2 cellular contexts compared by ENCODE assay signal in genomic region chr1:179108644-179109043, GRCh38.
TF ChIP-seq lines count a peak whose summit lies in the region.

No MANE protein-coding gene starts in this region.

TF ChIP-seq in liver, 16 proteins besides CTCF, POLR2A, EP300 and RAD21:
- no peak for TF ChIP-seq JUND (IDR thresholded peaks at IDR 0.05)
- peak; percentile 84 to 93 for TF ChIP-seq HNF4A (conservative IDR thresholded peaks at IDR 0.05)
- TF ChIP-seq YY1 (IDR thresholded peaks at IDR 0.05), result no peak
- no peak for TF ChIP-seq EGR1 (IDR thresholded peaks at IDR 0.05; ENCODE audit: low read depth in 2 of 2)
- no peak for TF ChIP-seq TAF1 (conservative IDR thresholded peaks at IDR 0.05)
- TF ChIP-seq SP1 (IDR thresholded peaks at IDR 0.05), result peak; percentile 33
- TF ChIP-seq RXRA (IDR thresholded peaks at IDR 0.05), result peak; percentile 79 to 91
- TF ChIP-seq HNF4G (IDR thresholded peaks at IDR 0.05), result peak; percentile 80
- no peak for TF ChIP-seq FOXA1 (IDR thresholded peaks at IDR 0.05)
- no peak for TF ChIP-seq ZBTB33 (IDR thresholded peaks at IDR 0.05)
TF ChIP-seq in liver: peak in this region for 4.

TF ChIP-seq in HepG2, 621 proteins besides CTCF, POLR2A, EP300 and RAD21:
- TF ChIP-seq ZNF142 (CRISPR knock-in tag; IDR thresholded peaks at IDR 0.05), result no peak
- TF ChIP-seq, protein P1, sequence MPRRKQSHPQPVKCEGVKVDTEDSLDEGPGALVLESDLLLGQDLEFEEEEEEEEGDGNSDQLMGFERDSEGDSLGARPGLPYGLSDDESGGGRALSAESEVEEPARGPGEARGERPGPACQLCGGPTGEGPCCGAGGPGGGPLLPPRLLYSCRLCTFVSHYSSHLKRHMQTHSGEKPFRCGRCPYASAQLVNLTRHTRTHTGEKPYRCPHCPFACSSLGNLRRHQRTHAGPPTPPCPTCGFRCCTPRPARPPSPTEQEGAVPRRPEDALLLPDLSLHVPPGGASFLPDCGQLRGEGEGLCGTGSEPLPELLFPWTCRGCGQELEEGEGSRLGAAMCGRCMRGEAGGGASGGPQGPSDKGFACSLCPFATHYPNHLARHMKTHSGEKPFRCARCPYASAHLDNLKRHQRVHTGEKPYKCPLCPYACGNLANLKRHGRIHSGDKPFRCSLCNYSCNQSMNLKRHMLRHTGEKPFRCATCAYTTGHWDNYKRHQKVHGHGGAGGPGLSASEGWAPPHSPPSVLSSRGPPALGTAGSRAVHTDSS (CRISPR knock-in tag; conservative IDR thresholded peaks at IDR 0.05), result no peak
- TF ChIP-seq, protein P2, sequence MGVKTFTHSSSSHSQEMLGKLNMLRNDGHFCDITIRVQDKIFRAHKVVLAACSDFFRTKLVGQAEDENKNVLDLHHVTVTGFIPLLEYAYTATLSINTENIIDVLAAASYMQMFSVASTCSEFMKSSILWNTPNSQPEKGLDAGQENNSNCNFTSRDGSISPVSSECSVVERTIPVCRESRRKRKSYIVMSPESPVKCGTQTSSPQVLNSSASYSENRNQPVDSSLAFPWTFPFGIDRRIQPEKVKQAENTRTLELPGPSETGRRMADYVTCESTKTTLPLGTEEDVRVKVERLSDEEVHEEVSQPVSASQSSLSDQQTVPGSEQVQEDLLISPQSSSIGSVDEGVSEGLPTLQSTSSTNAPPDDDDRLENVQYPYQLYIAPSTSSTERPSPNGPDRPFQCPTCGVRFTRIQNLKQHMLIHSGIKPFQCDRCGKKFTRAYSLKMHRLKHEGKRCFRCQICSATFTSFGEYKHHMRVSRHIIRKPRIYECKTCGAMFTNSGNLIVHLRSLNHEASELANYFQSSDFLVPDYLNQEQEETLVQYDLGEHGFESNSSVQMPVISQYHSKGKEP (CRISPR knock-in tag; IDR thresholded peaks at IDR 0.05), result no peak
- TF ChIP-seq TERF1 (CRISPR knock-in tag; IDR thresholded peaks at IDR 0.05), result no peak
- no peak for TF ChIP-seq ZNF510 (CRISPR knock-in tag; IDR thresholded peaks at IDR 0.05; ENCODE audit: low read depth)
- TF ChIP-seq PCBP2 (optimal IDR thresholded peaks at IDR 0.05; ENCODE audit: low read depth, low read length, poor library complexity, severe bottlenecking), result no peak
- TF ChIP-seq ZBTB2 (CRISPR knock-in tag; IDR thresholded peaks at IDR 0.05; ENCODE audit: low read depth), result no peak
- no peak for TF ChIP-seq AKNA (CRISPR knock-in tag; IDR thresholded peaks at IDR 0.05; ENCODE audit: borderline replicate concordance)
- no peak for TF ChIP-seq ZMYM2 (CRISPR knock-in tag; IDR thresholded peaks at IDR 0.05)
- TF ChIP-seq CERS6 (CRISPR knock-in tag; IDR thresholded peaks at IDR 0.05), result no peak
- TF ChIP-seq ARID2 (CRISPR knock-in tag; IDR thresholded peaks at IDR 0.05; ENCODE audit: borderline replicate concordance), result no peak
- no peak for TF ChIP-seq ZUFSP (CRISPR knock-in tag; IDR thresholded peaks at IDR 0.05; ENCODE audit: borderline replicate concordance)
- TF ChIP-seq HNF1A (IDR thresholded peaks at IDR 0.05; ENCODE audit: low read depth), result no peak
- no peak for TF ChIP-seq HNF1A (CRISPR knock-in tag; IDR thresholded peaks at IDR 0.05; ENCODE audit: borderline replicate concordance)
